In genomic region chr13:61960981-61961380, GRCh38 we compare ENCODE assay signal across 20 cellular contexts.
"Had no signal": no experiment of that assay in that cellular context is flagged by ENCODE, and none has a peak within 500 bp of the region (broad histone marks: within the 10 kb centered on the region; RNA-seq: fewer than 3 reads in every experiment).

No MANE protein-coding gene starts in this region.

- DNase-seq: activated CD4-positive, alpha-beta T cell treated with anti-CD3 and anti-CD28 coated beads for 48 hours; activated CD4-positive, alpha-beta T cell treated with anti-CD3 and anti-CD28 coated beads, Interleukin-2, amount 50 U/mL, for 4 hours; activated CD4-positive, CD25-positive, alpha-beta regulatory T cell treated with anti-CD3 and anti-CD28 coated beads, Interleukin-2, amount 50 U/mL, for 72 hours; activated CD8-positive, alpha-beta T cell treated with anti-CD3 and anti-CD28 coated beads, Interleukin-2, amount 10 ng/mL, durations not matched to agents 7 days and 5 days; activated effector memory CD4-positive, alpha-beta T cell treated with anti-CD3 and anti-CD28 coated beads, Interleukin-2, amount 50 U/mL, for 16 hours; activated naive CD4-positive, alpha-beta T cell treated with Interleukin-2 at 50 U/mL for 16 hours; activated naive CD8-positive, alpha-beta T cell treated with anti-CD3 and anti-CD28 coated beads, Interleukin-2, amount 50 U/mL, for 24 hours; activated T-cell treated with anti-CD3 and anti-CD28 coated beads, Interleukin-2, amount 50 U/mL, for 24 hours; amniotic stem cell; cortex of kidney; MG63; NCI-H1048; NCI-H1694; NCI-H2029 treated with DMSO at 0.1 percent for 48 hours; NCI-H446; NCI-H524; NCI-H774; NK-92 treated with Interleukin-12 subunit alpha and Interleukin-12 subunit beta, amount 100 ng/mL, for 24 hours; SIG-M5; T-helper 1 cell had no signal

- ATAC-seq: activated CD8-positive, alpha-beta T cell treated with anti-CD3 and anti-CD28 coated beads, Interleukin-2, amount 10 ng/mL, durations not matched to agents 7 days and 5 days; activated naive CD8-positive, alpha-beta T cell treated with anti-CD3 and anti-CD28 coated beads, Interleukin-2, amount 50 U/mL, for 24 hours had no signal
